In the genomic region with DNA sequence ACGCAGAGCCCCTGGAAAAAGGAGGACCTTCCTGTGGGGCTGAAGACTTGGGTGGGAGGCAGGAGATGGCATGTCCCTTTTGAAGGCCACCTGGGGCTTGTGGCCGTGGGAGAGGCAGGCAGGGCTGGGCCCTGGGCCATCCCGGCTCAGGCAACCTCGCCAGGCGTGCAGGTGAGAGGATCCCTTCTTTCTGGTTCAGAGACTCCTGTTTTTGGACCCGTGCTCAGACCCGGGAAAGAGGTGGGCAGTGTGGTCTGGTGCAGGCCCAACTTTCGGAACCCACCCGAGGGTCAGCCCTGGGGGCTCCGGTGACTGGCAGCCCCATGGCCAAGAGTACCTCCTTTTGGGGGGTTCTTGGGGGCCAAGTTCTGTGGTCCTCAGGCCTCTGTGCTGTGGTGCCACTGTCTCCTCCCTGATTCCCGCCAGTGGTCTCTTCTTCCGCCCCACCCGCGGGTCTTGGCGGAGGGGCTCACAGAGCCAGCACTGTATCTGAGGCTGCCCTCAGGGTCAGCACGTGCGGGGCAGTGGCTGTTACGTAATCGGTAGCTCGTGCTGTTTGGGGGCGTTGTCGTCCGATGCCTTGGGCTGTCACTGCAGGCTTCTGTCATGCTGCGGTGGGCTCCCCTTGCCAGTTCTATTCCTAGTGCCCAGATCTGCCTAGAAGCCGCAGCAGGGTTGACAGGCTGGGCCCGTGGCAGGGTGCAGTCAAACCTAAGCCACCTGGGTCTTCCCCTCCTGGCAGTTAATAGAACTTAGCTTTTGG, we compare ENCODE assay signal across 16 cellular contexts. TPM values are rescaled to one million over a fixed set of nuclear protein-coding genes. Genes with fewer than 3 reads are reported as not detected.
DNase-seq lines count a peak whose midpoint lies in the region; ATAC-seq and TF ChIP-seq lines count a peak whose summit lies in the region.
"Had no signal": no experiment of that assay in that cellular context is flagged by ENCODE, and none has a peak within 500 bp of the region (broad histone marks: within the 10 kb centered on the region; RNA-seq: fewer than 3 reads in every experiment).

No MANE protein-coding gene starts in this region.

- ATAC-seq in Right ventricle myocardium inferior, result peak; percentile 47
- peak in 6 of 8 donors; percentile 29 to 68 (median 47) for ATAC-seq in heart right ventricle
- peak; percentile 16 to 46 (median 23) for ATAC-seq in right lobe of liver

- H3K9me2 ChIP-seq in hepatocyte (replicated peaks; ENCODE audit: insufficient read depth), result no peaks in the 10 kb centered on the region

- H3K4me1 ChIP-seq in right atrium auricular region (peaks cover 0 to 38% of the 10 kb centered on the region in 2 donors), heart right ventricle (peaks cover 0 to 44% (median 22%) of the 10 kb centered on the region in 9 donors), right lobe of liver (peaks cover 0 to 31% (median 0%) of the 10 kb centered on the region in 4 donors), hepatocyte (ENCODE audit: insufficient read depth) (no peaks in the 10 kb centered on the region)

- intact Hi-C loops in Right ventricle myocardium inferior (cut with DNase I) (no loop called here), heart right ventricle (cut with DNase I) (loop anchor here in 1 of 10 donors (5.0 kb wide), 1 partner anchor 39 kb away; no protein-coding TSS in a partner anchor), right lobe of liver (cut with DNase I) (no loop called here)

- WGBS in heart right ventricle, 2 donors, result 80 to 83% methylated on average over 26 of the region's 26 CpGs
- 57% methylated on average over 9 of the region's 26 CpGs for WGBS in right lobe of liver (ENCODE audit: insufficient coverage, low coverage, low lambda C conversion rate, missing lambda C conversion rate)
- 88% methylated on average over 26 of the region's 26 CpGs for WGBS in hepatocyte (ENCODE audit: low lambda C conversion rate, missing lambda C conversion rate)

- no peak overlapping the region for H2AFZ ChIP-seq in hepatocyte

- H3K27me3 ChIP-seq in right atrium auricular region (no peaks in the 10 kb centered on the region), heart right ventricle (no peaks in the 10 kb centered on the region), right lobe of liver (no peaks in the 10 kb centered on the region), hepatocyte (no peaks in the 10 kb centered on the region)

- peaks cover 91% of the 10 kb centered on the region for H3K79me2 ChIP-seq in hepatocyte

- no peak for TF ChIP-seq POLR2A in right lobe of liver (IDR thresholded peaks at IDR 0.05)

- DNase-seq in Right ventricle myocardium inferior (ENCODE audit: missing footprints), result peak; percentile 15
- DNase-seq in right atrium auricular region (ENCODE audit: low spot score), result no peak
- DNase-seq in heart right ventricle, result no peak
- no peak for DNase-seq in right lobe of liver
- no peak for DNase-seq in NCI-H2227 (lab: John Stamatoyannopoulos, UW; ENCODE audit: unreplicated experiment)
- no peak for DNase-seq in hepatocyte (ENCODE audit: low spot score)
- no peak for DNase-seq in HPDE6-E6E7 (ENCODE audit: extremely low spot score)
- no peak for DNase-seq in midbrain (lab: John Stamatoyannopoulos, UW)
- DNase-seq: CD4-positive, CD25-positive, alpha-beta regulatory T cell; EL; H9; NCI-H2029; NCI-H2171; NCI-H446 treated with DMSO at 0.1 percent for 48 hours; NK-92 treated with Interleukin-12 subunit alpha and Interleukin-12 subunit beta, amount 100 ng/mL, for 24 hours had no signal

- peaks cover 55% of the 10 kb centered on the region for H4K20me1 ChIP-seq in hepatocyte (ENCODE audit: insufficient read depth, poor library complexity, severe bottlenecking)

- no peak for TF ChIP-seq CTCF in right atrium auricular region (IDR thresholded peaks at IDR 0.05)
- TF ChIP-seq CTCF in heart right ventricle (IDR thresholded peaks at IDR 0.05), result no peak
- no peak for TF ChIP-seq CTCF in right lobe of liver (IDR thresholded peaks at IDR 0.05)
- no peak for TF ChIP-seq CTCF in hepatocyte (IDR thresholded peaks at IDR 0.05; ENCODE audit: poor library complexity)

- peak overlapping the region in 1 of 2 donors; percentile 67 for H3K27ac ChIP-seq in right atrium auricular region
- H3K27ac ChIP-seq in heart right ventricle, result peak overlapping the region in 2 of 10 donors; percentile 33 to 55
- no peak overlapping the region for H3K27ac ChIP-seq in right lobe of liver
- H3K27ac ChIP-seq in hepatocyte, result no peak overlapping the region
- H3K27ac ChIP-seq: 22Rv1 had no signal

- H3K9me3 ChIP-seq in right atrium auricular region (peaks cover 0 to 6% of the 10 kb centered on the region in 2 donors), heart right ventricle (peaks cover 0 to 11% (median 2%) of the 10 kb centered on the region in 11 donors), right lobe of liver (no peaks in the 10 kb centered on the region), hepatocyte (ENCODE audit: low read depth) (no peaks in the 10 kb centered on the region)

- no peak overlapping the region for H3K4me2 ChIP-seq in hepatocyte

- no peak overlapping the region for H3K4me3 ChIP-seq in right atrium auricular region
- no peak overlapping the region for H3K4me3 ChIP-seq in heart right ventricle
- H3K4me3 ChIP-seq in right lobe of liver, result no peak overlapping the region
- H3K4me3 ChIP-seq in hepatocyte, result no peak overlapping the region

- H3K36me3 ChIP-seq in right atrium auricular region (peaks cover 6% of the 10 kb centered on the region), heart right ventricle (peaks cover 0 to 12% (median 2%) of the 10 kb centered on the region in 9 donors), right lobe of liver (peaks cover 0 to 6% (median 3%) of the 10 kb centered on the region in 4 donors), hepatocyte (replicated peaks; ENCODE audit: insufficient read depth, low read depth) (no peaks in the 10 kb centered on the region)

RNA-seq across cellular contexts. Expression of a gene that starts 42.7 kb away (rescaled TPM):
- 38.6 TPM for total RNA-seq in Right ventricle myocardium inferior
- 10 to 100 TPM; 17.6 to 26.0 TPM for total RNA-seq in right atrium auricular region
- 10 to 100 TPM; 21.4 to 35.8 (median 30.3) TPM for total RNA-seq in heart right ventricle
- 10 to 100 TPM; 12.4 to 34.4 TPM for polyA plus RNA-seq in heart right ventricle
- 10 to 100 TPM; 14.2 to 36.9 (median 29.1) TPM for total RNA-seq in right lobe of liver
- total RNA-seq in hepatocyte, result 18.4 and 22.2 TPM in 2 replicates
- polyA plus RNA-seq in hepatocyte, result 29.6 and 34.0 TPM in 2 replicates
